In genomic region chr1:1080122-1080753, GRCh38 we compare ENCODE assay signal across 8 cellular contexts. TPM values are rescaled to one million over a fixed set of nuclear protein-coding genes. Genes with fewer than 3 reads are reported as not detected.
DNase-seq lines count a peak whose midpoint lies in the region; ATAC-seq, FAIRE-seq and TF ChIP-seq lines count a peak whose summit lies in the region.

No MANE protein-coding gene starts in this region.

- TF ChIP-seq CTCF in Peyer's patch (IDR thresholded peaks at IDR 0.05) (no peak), uterus (IDR thresholded peaks at IDR 0.05) (no peak), D721Med (IDR thresholded peaks at IDR 0.05; ENCODE audit: insufficient read depth, missing control alignments) (no peak)

- no peak overlapping the region for H3K27ac Mint-ChIP-seq in CD4-positive, CD25-positive, alpha-beta regulatory T cell
- no peak overlapping the region for H3K27ac Mint-ChIP-seq in memory B cell

- TF ChIP-seq POLR2A in Peyer's patch (IDR thresholded peaks at IDR 0.05): no peak
- TF ChIP-seq POLR2A in uterus (IDR thresholded peaks at IDR 0.05): no peak

- no peak overlapping the region for H3K4me3 Mint-ChIP-seq in CD4-positive, CD25-positive, alpha-beta regulatory T cell
- peak overlapping the region; percentile 52 for H3K4me3 Mint-ChIP-seq in memory B cell

- H3K4me1 ChIP-seq in CD4-positive, CD25-positive, alpha-beta regulatory T cell (ENCODE audit: control insufficient read depth, insufficient read depth, low read length, poor library complexity, severe bottlenecking): peaks cover 14% of the 10 kb centered on the region
- H3K4me1 ChIP-seq in Peyer's patch (peaks cover 0 to 14% (median 9%) of the 10 kb centered on the region in 4 donors), uterus (peaks cover 0 to 11% of the 10 kb centered on the region in 2 donors)

- no peaks in the 10 kb centered on the region for H3K36me3 ChIP-seq in CD4-positive, CD25-positive, alpha-beta regulatory T cell (ENCODE audit: control insufficient read depth, insufficient read depth, low read length)
- no peaks in the 10 kb centered on the region for H3K36me3 ChIP-seq in Peyer's patch
- no peaks in the 10 kb centered on the region for H3K36me3 ChIP-seq in uterus

- no peak overlapping the region for H3K4me3 ChIP-seq in CD4-positive, CD25-positive, alpha-beta regulatory T cell (ENCODE audit: low read depth, low read length)
- H3K4me3 ChIP-seq in Peyer's patch: peak overlapping the region; percentile 17 to 29 (median 20)
- H3K4me3 ChIP-seq in uterus: peak overlapping the region; percentile 8 to 25

- no peaks in the 10 kb centered on the region for H3K27me3 Mint-ChIP-seq in CD4-positive, CD25-positive, alpha-beta regulatory T cell
- no peaks in the 10 kb centered on the region for H3K27me3 Mint-ChIP-seq in memory B cell

- intact Hi-C loops in uterus (cut with DNase I; ENCODE audit: low total_unique reads): no loop called here

- H3K27ac ChIP-seq in CD4-positive, CD25-positive, alpha-beta regulatory T cell (ENCODE audit: insufficient read depth, low read length, poor library complexity, severe bottlenecking): no peak overlapping the region
- H3K27ac ChIP-seq in Peyer's patch: no peak overlapping the region
- peak overlapping the region in 1 of 2 donors; percentile 47 for H3K27ac ChIP-seq in uterus

- no peak for FAIRE-seq in D721Med (lab: Jason Lieb, UNC)

- no peaks in the 10 kb centered on the region for H3K36me3 Mint-ChIP-seq in CD4-positive, CD25-positive, alpha-beta regulatory T cell
- no peaks in the 10 kb centered on the region for H3K36me3 Mint-ChIP-seq in memory B cell

- no peaks in the 10 kb centered on the region for H3K27me3 ChIP-seq in CD4-positive, CD25-positive, alpha-beta regulatory T cell (ENCODE audit: control insufficient read depth, insufficient read depth, low read length)
- H3K27me3 ChIP-seq in Peyer's patch: no peaks in the 10 kb centered on the region
- no peaks in the 10 kb centered on the region for H3K27me3 ChIP-seq in uterus

- H3K4me1 Mint-ChIP-seq in CD4-positive, CD25-positive, alpha-beta regulatory T cell: peaks cover 0 to 4% (median 0%) of the 10 kb centered on the region in 4 donors
- peaks cover 6% of the 10 kb centered on the region for H3K4me1 Mint-ChIP-seq in memory B cell

- H3K9me3 ChIP-seq in CD4-positive, CD25-positive, alpha-beta regulatory T cell (ENCODE audit: control insufficient read depth in 2 of 2, low read length in 2 of 2): no peaks in the 10 kb centered on the region
- H3K9me3 ChIP-seq in Peyer's patch (no peaks in the 10 kb centered on the region), uterus (no peaks in the 10 kb centered on the region)

- ATAC-seq in CD4-positive, CD25-positive, alpha-beta regulatory T cell (ENCODE audit: low read depth in 2 of 2): peak; percentile 13 to 17
- peak; percentile 43 for ATAC-seq in memory B cell (ENCODE audit: low read depth)

- DNase-seq in CD4-positive, CD25-positive, alpha-beta regulatory T cell: no peak
- DNase-seq in H4 (ENCODE audit: low spot score) (peak; percentile 82), Peyer's patch (peak in 2 of 3 donors; percentile 61 to 68), ecto neural progenitor cell (ENCODE audit: low spot score) (peak; percentile 88), memory B cell (ENCODE audit: low spot score in 2 of 2) (no peak), uterus (peak in 1 of 2 donors; percentile 49), D721Med (ENCODE audit: insufficient read length, low spot score) (no peak), Kasumi-1 (lab: John Stamatoyannopoulos, UW) (no peak)

- H3K9me3 Mint-ChIP-seq in CD4-positive, CD25-positive, alpha-beta regulatory T cell: no peaks in the 10 kb centered on the region
- H3K9me3 Mint-ChIP-seq in memory B cell: no peaks in the 10 kb centered on the region

RNA-seq across cellular contexts. Expression of gene RNF223, which starts 6.1 kb away (rescaled TPM):
- total RNA-seq in CD4-positive, CD25-positive, alpha-beta regulatory T cell: not detected
- polyA plus RNA-seq in CD4-positive, CD25-positive, alpha-beta regulatory T cell: not detected
- not detected in 2 replicates for total RNA-seq in H4 (2014; rRNA removed; shearing (Covaris generic))
- total RNA-seq in Peyer's patch (1 to 10 TPM in 1 of 4 donors, not detected in 3; 1.3 TPM), uterus (not detected)

RNA-seq across cellular contexts. Expression of gene C1orf159, which starts 35.7 kb away (rescaled TPM):
- total RNA-seq in CD4-positive, CD25-positive, alpha-beta regulatory T cell: 20.0 TPM
- 1 to 10 TPM; 3.0 to 6.3 (median 4.7) TPM for polyA plus RNA-seq in CD4-positive, CD25-positive, alpha-beta regulatory T cell
- total RNA-seq in H4 (2014; rRNA removed; shearing (Covaris generic)): 11.8 and 16.4 TPM in 2 replicates
- total RNA-seq in Peyer's patch (10 to 100 TPM; 14.0 to 32.0 (median 22.7) TPM), uterus (10 to 100 TPM in 3 of 4 donors, 1 to 10 TPM in 1; 4.9 to 20.0 (median 17.9) TPM)

Comparison
In these comparisons a context has a peak if more than half of its experiments do, and no peak if none do; other contexts are left out.
1. DNase-seq: peak in H4 (single experiment), Peyer's patch (2 of 3) and ecto neural progenitor cell (single experiment); none in CD4-positive, CD25-positive, alpha-beta regulatory T cell (0 of 3), memory B cell (0 of 2), D721Med (single experiment) and Kasumi-1 (0 of 2).